Comparison of ENCODE assay signal across 25 cellular contexts in the genomic region with DNA sequence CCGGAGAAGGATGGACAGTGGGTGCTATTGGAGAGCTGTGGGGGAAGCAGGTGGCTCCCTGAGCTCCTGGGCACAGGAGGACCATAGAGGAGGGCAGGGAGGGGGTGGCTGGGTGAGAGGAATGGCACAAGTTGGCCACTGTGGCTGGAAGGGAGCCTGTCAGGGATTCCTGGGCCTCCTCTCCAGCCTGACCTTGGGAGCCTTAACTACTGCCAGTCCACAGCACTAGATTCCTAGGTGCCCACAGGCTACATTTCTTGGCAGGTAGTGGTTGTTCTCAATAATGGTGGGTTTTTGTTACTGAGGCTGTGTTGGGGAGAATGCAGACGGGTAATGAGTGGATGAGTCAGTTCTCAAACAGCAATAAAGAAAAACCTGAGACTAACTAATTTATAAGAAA. TPM values are rescaled to one million over a fixed set of nuclear protein-coding genes. Genes with fewer than 3 reads are reported as not detected.
"Had no signal": no experiment of that assay in that cellular context is flagged by ENCODE, and none has a peak within 500 bp of the region (broad histone marks: within the 10 kb centered on the region; RNA-seq: fewer than 3 reads in every experiment).

No MANE protein-coding gene starts in this region.

- H3K27ac ChIP-seq: esophagus muscularis mucosa, gastroesophageal sphincter, parathyroid adenoma, vagina had no signal

- ATAC-seq: activated CD8-positive, alpha-beta memory T cell treated with anti-CD3 and anti-CD28 coated beads, Interleukin-2, amount 10 ng/mL, durations not matched to agents 7 days and 5 days; gastroesophageal sphincter had no signal

- H3K27me3 Mint-ChIP-seq: activated CD4-positive, alpha-beta memory T cell treated with anti-CD3 and anti-CD28 coated beads for 36 hours had no signal

- H3K4me1 Mint-ChIP-seq: activated B cell treated with CpG ODN at 0.5 μM for 24 hours; activated CD8-positive, alpha-beta memory T cell treated with anti-CD3 and anti-CD28 coated beads, Interleukin-2, amount 10 ng/mL, durations not matched to agents 7 days and 5 days; activated naive CD8-positive, alpha-beta T cell treated with anti-CD3 and anti-CD28 coated beads, Interleukin-2, amount 10 ng/mL, durations not matched to agents 7 days and 5 days; mesothelial cell of epicardium had no signal

- H3K36me3 Mint-ChIP-seq: activated CD4-positive, alpha-beta memory T cell treated with anti-CD3 and anti-CD28 coated beads for 36 hours; activated CD8-positive, alpha-beta memory T cell treated with anti-CD3 and anti-CD28 coated beads, Interleukin-2, amount 10 ng/mL, durations not matched to agents 7 days and 5 days; activated naive CD8-positive, alpha-beta T cell treated with anti-CD3 and anti-CD28 coated beads, Interleukin-2, amount 10 ng/mL, durations not matched to agents 7 days and 5 days had no signal

- H3K4me3 ChIP-seq: breast epithelium, esophagus muscularis mucosa, gastroesophageal sphincter, vagina had no signal

- H3K9me3 Mint-ChIP-seq: activated B cell treated with CpG ODN at 0.5 μM for 24 hours; activated CD4-positive, alpha-beta memory T cell treated with anti-CD3 and anti-CD28 coated beads for 36 hours; activated naive CD8-positive, alpha-beta T cell treated with anti-CD3 and anti-CD28 coated beads, Interleukin-2, amount 10 ng/mL, durations not matched to agents 7 days and 5 days; activated T-helper 2 cell treated with anti-CD3 and anti-CD28 coated beads, Interferon-gamma antibody, Interleukin-2, Interleukin-4, amounts not matched to agents 10 μg/mL and 5 μg/mL and 100 μg/mL, durations not matched to agents 14 hours and 24 hours and 36 hours; mesothelial cell of epicardium had no signal

- H3K36me3 ChIP-seq: breast epithelium, gastroesophageal sphincter, vagina had no signal

- H3K9ac ChIP-seq: parathyroid adenoma had no signal

- H3K4me1 ChIP-seq: esophagus muscularis mucosa, gastroesophageal sphincter, parathyroid adenoma, vagina had no signal

- H3K27me3 ChIP-seq: breast epithelium, esophagus muscularis mucosa, gastroesophageal sphincter, vagina had no signal

- H3K27ac Mint-ChIP-seq: activated B cell treated with CpG ODN at 0.5 μM for 24 hours; activated CD4-positive, alpha-beta memory T cell treated with anti-CD3 and anti-CD28 coated beads for 36 hours; activated CD8-positive, alpha-beta memory T cell treated with anti-CD3 and anti-CD28 coated beads, Interleukin-2, amount 10 ng/mL, durations not matched to agents 7 days and 5 days; activated naive CD8-positive, alpha-beta T cell treated with anti-CD3 and anti-CD28 coated beads, Interleukin-2, amount 10 ng/mL, durations not matched to agents 7 days and 5 days; activated T-helper 2 cell treated with anti-CD3 and anti-CD28 coated beads, Interferon-gamma antibody, Interleukin-2, Interleukin-4, amounts not matched to agents 10 μg/mL and 5 μg/mL and 100 μg/mL, durations not matched to agents 14 hours and 24 hours and 36 hours; mesothelial cell of epicardium; nephron had no signal

- H3K9me3 ChIP-seq: breast epithelium, esophagus muscularis mucosa, gastroesophageal sphincter, vagina had no signal

- DNase-seq: activated B cell treated with CpG ODN at 0.5 μM for 24 hours; activated CD4-positive, alpha-beta memory T cell treated with anti-CD3 and anti-CD28 coated beads for 36 hours; activated CD4-positive, alpha-beta T cell treated with anti-CD3 and anti-CD28 coated beads for 4 hours; activated CD8-positive, alpha-beta memory T cell treated with anti-CD3 and anti-CD28 coated beads, Interleukin-2, amount 10 ng/mL, durations not matched to agents 7 days and 5 days; activated naive CD4-positive, alpha-beta T cell treated with Interleukin-2 at 50 U/mL for 16 hours; activated naive CD8-positive, alpha-beta T cell treated with anti-CD3 and anti-CD28 coated beads, Interleukin-2, amount 10 ng/mL, durations not matched to agents 7 days and 5 days; amygdala; cerebellar nuclear complex; cortex of kidney; effector CD4-positive, alpha-beta T cell; retina; stimulated activated CD4-positive, alpha-beta T cell treated with anti-CD3 and anti-CD28 coated beads, Interleukin-12 subunit alpha, Interleukin-12 subunit beta, amount 100 ng/mL, for 4 hours; stimulated activated CD4-positive, alpha-beta T cell treated with anti-CD3 and anti-CD28 coated beads, Interleukin-1b, Interleukin-23, amount 100 ng/mL, for 48 hours; stimulated activated naive CD4-positive, alpha-beta T cell treated with Interleukin-2 at 50 U/mL for 16 hours; T-helper 1 cell; T-helper 9 cell had no signal

- H3K4me3 Mint-ChIP-seq: activated B cell treated with CpG ODN at 0.5 μM for 24 hours; activated CD4-positive, alpha-beta memory T cell treated with anti-CD3 and anti-CD28 coated beads for 36 hours; activated CD8-positive, alpha-beta memory T cell treated with anti-CD3 and anti-CD28 coated beads, Interleukin-2, amount 10 ng/mL, durations not matched to agents 7 days and 5 days; activated naive CD8-positive, alpha-beta T cell treated with anti-CD3 and anti-CD28 coated beads, Interleukin-2, amount 10 ng/mL, durations not matched to agents 7 days and 5 days; mesothelial cell of epicardium; nephron had no signal

RNA-seq across cellular contexts. Expression of a gene that starts 26.0 kb away (rescaled TPM):
- total RNA-seq: activated B cell treated with CpG ODN at 0.5 μM for 24 hours, endothelial cell of umbilical vein had no signal
